ENCODE assay signal across 1 cellular context in genomic region chr22:49993649-49994360, GRCh38.
TF ChIP-seq lines count a peak whose summit lies in the region.

No MANE protein-coding gene starts in this region.

TF ChIP-seq in HCT116, 20 proteins besides CTCF, POLR2A, EP300 and RAD21 (continued from another document):
- TF ChIP-seq REST (IDR thresholded peaks at IDR 0.05; ENCODE audit: low read depth) (no peak), CEBPB (IDR thresholded peaks at IDR 0.05; ENCODE audit: low read depth) (no peak)
